8 cellular contexts compared by ENCODE assay signal in the genomic region with DNA sequence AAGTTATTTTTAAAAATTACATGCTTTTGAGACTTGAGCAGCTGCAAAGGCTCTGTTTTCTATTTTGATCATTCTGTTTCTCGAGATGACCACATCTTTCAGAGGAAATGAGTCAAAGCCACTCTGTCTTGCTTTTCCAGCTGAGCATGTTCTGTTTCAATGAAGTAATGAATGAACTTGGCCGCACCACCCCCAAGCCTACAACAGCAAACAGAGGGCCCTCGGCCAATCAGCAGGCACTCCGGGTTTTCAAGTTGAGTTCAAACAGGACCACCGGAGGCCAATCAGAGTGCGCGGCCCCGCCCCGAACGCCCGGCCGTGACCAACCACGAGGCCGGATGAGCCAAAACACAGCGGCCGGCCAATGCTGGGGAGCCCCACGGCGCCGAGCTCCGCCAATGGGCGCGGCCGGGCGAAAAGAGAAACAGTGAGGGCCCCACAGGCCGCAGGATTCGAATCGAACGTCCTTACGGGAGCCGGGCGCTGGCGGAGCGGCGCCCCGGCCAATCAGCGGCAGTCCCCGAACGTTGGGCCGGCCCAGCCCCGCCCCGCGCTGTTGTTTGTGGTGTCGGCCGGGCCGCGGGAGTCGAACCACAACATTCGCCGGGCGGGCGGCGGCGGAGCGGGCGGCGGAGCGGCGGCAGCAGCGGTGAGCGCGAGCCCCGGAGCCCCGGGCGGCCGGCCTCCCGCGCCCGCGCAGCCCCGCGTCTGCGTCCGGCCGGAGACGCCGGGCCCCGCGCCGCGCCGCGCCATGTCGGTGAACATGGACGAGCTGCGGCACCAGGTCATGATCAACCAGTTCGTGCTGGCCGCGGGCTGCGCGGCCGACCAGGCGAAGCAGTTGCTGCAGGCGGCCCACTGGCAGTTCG. TPM values are rescaled to one million over a fixed set of nuclear protein-coding genes. Genes with fewer than 3 reads are reported as not detected.
DNase-seq lines count a peak whose midpoint lies in the region; ATAC-seq and TF ChIP-seq lines count a peak whose summit lies in the region.

UBALD2 (plus strand) TSS at position 594 of the 869 bp plus-strand sequence; CDS start at position 752, 158 bp downstream.

- H3K36me3 ChIP-seq in PC-9 (ENCODE audit: low read depth) = no peaks in the 10 kb centered on the region

- H3K79me2 ChIP-seq in PC-9 (ENCODE audit: low read depth) = peaks cover 42% of the 10 kb centered on the region

- no peaks in the 10 kb centered on the region for H3K9me3 ChIP-seq in PC-9 (ENCODE audit: insufficient read depth, low read depth)

- H2AFZ ChIP-seq in PC-9 = no peak within 1 kb of the TSS

- DNase-seq in DMS153 (lab: John Stamatoyannopoulos, UW) (peak; percentile 98), PC-9 (peak; percentile 97 to 99), epithelial cell of proximal tubule (ENCODE audit: low read depth) (peak; percentile 96), mucosa of gallbladder (ENCODE audit: low spot score) (peak; percentile 100)
- DNase-seq in Jurkat, Clone E6-1 (ENCODE audit: low read depth, low spot score) = peak; percentile 97
- peak; percentile 97 for DNase-seq in activated T-cell treated with anti-CD3 and anti-CD28 coated beads, Interleukin-2, amount 50 U/mL, for 1 hour
- DNase-seq in stimulated activated CD8-positive, alpha-beta memory T cell treated with anti-CD3 and anti-CD28 coated beads, Interleukin-4, amount 100 ng/mL, for 4 hours (ENCODE audit: low read depth in 2 of 2, low spot score in 1 of 2) = peak; percentile 95 to 98

- ATAC-seq in GM21619 (IDR thresholded peaks at IDR 0.05; ENCODE audit: unreplicated experiment) = peak; percentile 69

- no TSS peak for BruUV-seq in PC-9 (replicated peaks; lab: Mats Ljungman, UMichigan)

- peak within 1 kb of the TSS; percentile 91 for H3K4me2 ChIP-seq in PC-9

- peak within 1 kb of the TSS; percentile 78 for H3K4me3 ChIP-seq in Jurkat, Clone E6-1 (ENCODE audit: low read length)
- peak within 1 kb of the TSS; percentile 77 for H3K4me3 ChIP-seq in PC-9
- peak within 1 kb of the TSS; percentile 86 for H3K4me3 ChIP-seq in epithelial cell of proximal tubule (ENCODE audit: low read depth, low read length)

- CTCF ChIA-PET in PC-9 (lab: Charles Lee) = interaction anchor here (0.6 kb wide), 1 partner anchor 15 kb away, joined by 3 read pairs; no protein-coding TSS in a partner anchor

- H3K27me3 ChIP-seq in PC-9 (ENCODE audit: insufficient read depth, low read depth) = no peaks in the 10 kb centered on the region

- intact Hi-C loops in PC-9 (cut with micrococcal nuclease; ENCODE audit: unreplicated experiment) = loop anchor here (1.0 kb wide), 1 partner anchor 214 kb away; no protein-coding TSS in a partner anchor

- H3K9me2 ChIP-seq in PC-9 (ENCODE audit: insufficient read depth) = no peaks in the 10 kb centered on the region

- TF ChIP-seq CTCF in PC-9 (conservative IDR thresholded peaks at IDR 0.05) (no peak), epithelial cell of proximal tubule (conservative IDR thresholded peaks at IDR 0.05; ENCODE audit: low read depth, low read length) (no peak)

- H3F3A ChIP-seq in PC-9 (ENCODE audit: insufficient read depth, low read depth) = peaks cover 31% of the 10 kb centered on the region

- peaks cover 5% of the 10 kb centered on the region; the same call in 1 of the 2 replicates for H4K20me1 ChIP-seq in PC-9 (ENCODE audit: insufficient read depth)

- POLR2A ChIA-PET in PC-9 (lab: Charles Lee; ENCODE audit: unreplicated experiment) = interaction anchor here (0.6 to 0.8 kb wide), 6 partner anchors 32 to 325 kb away, joined by 3 to 18 read pairs (median 4); partner anchors contain the start of gene RHBDF2

- H3K27ac ChIP-seq in PC-9 = peak within 1 kb of the TSS; percentile 88

- peaks cover 63% of the 10 kb centered on the region for H3K4me1 ChIP-seq in PC-9 (replicated peaks; ENCODE audit: insufficient read depth)

RNA-seq across cellular contexts. Expression of gene UBALD2, which starts in this region (rescaled TPM):
- polyA plus RNA-seq in Jurkat, Clone E6-1 (2012; ENCODE audit: insufficient read depth, insufficient read length) = 90.1 TPM
- total RNA-seq in PC-9 (2021) (110 and 134 TPM in 2 replicates), epithelial cell of proximal tubule (24.5 and 26.3 TPM in 2 replicates), mucosa of gallbladder (109 TPM)

Comparison
In these comparisons a context has a peak if more than half of its experiments do, and no peak if none do; other contexts are left out.
1. Peak in every context shown above with its lines: DNase-seq, ATAC-seq, H3K4me3 ChIP-seq and H3K27ac ChIP-seq.